9 cellular contexts compared by ENCODE assay signal in genomic region chr22:19577422-19577966, GRCh38. TPM values are rescaled to one million over a fixed set of nuclear protein-coding genes. Genes with fewer than 3 reads are reported as not detected.
A peak's percentile ranks its signal among the peaks of the same experiment; 100 is the strongest.
DNase-seq lines count a peak whose midpoint lies in the region; ATAC-seq, FAIRE-seq and TF ChIP-seq lines count a peak whose summit lies in the region.
"Had no signal": no experiment of that assay in that cellular context is flagged by ENCODE, and none has a peak within 500 bp of the region (broad histone marks: within the 10 kb centered on the region; RNA-seq: fewer than 3 reads in every experiment).

No MANE protein-coding gene starts in this region.

- H3K27me3 Mint-ChIP-seq in activated T-helper 2 cell treated with anti-CD3 and anti-CD28 coated beads, Interferon-gamma antibody, Interleukin-2, Interleukin-4, amounts not matched to agents 10 μg/mL and 5 μg/mL and 100 μg/mL, durations not matched to agents 14 hours and 24 hours and 36 hours (ENCODE audit: low read depth), result no peaks in the 10 kb centered on the region

- peaks cover 4 to 46% (median 36%) of the 10 kb centered on the region in 9 donors for H3K4me1 ChIP-seq in heart right ventricle
- H3K4me1 ChIP-seq in left lung, result peaks cover 0 to 37% of the 10 kb centered on the region in 2 donors

- no peaks in the 10 kb centered on the region for H3K9me3 Mint-ChIP-seq in activated T-helper 2 cell treated with anti-CD3 and anti-CD28 coated beads, Interferon-gamma antibody, Interleukin-2, Interleukin-4, amounts not matched to agents 10 μg/mL and 5 μg/mL and 100 μg/mL, durations not matched to agents 14 hours and 24 hours and 36 hours

- no peaks in the 10 kb centered on the region for H3K9me3 ChIP-seq in heart right ventricle
- no peaks in the 10 kb centered on the region for H3K9me3 ChIP-seq in left lung

- H3K27ac ChIP-seq in heart right ventricle (peak overlapping the region in 9 of 10 donors; percentile 51 to 81 (median 69)), left lung (peak overlapping the region; percentile 44 to 67)

- H3K27me3 ChIP-seq in heart right ventricle (peaks cover 0 to 20% (median 0%) of the 10 kb centered on the region in 7 donors), left lung (no peaks in the 10 kb centered on the region)

- no peak for ATAC-seq in heart right ventricle
- no peak for ATAC-seq in left cardiac atrium
- no peak for ATAC-seq in left lung
- ATAC-seq in HG03175 (IDR thresholded peaks at IDR 0.05; ENCODE audit: unreplicated experiment), result no peak

- 55 to 70% methylated on average over 10 of the region's 10 CpGs for WGBS in heart right ventricle, 2 donors

- intact Hi-C loops in heart right ventricle (cut with DNase I), result loop anchor here in 5 of 10 donors (5.0 to 10.0 kb wide), 5 partner anchors 40 to 55 kb away; partner anchors contain the start of gene CLDN5 (in 3 of the 5)
- intact Hi-C loops in left cardiac atrium (cut with DNase I), result loop anchor here in 1 of 2 donors (10.0 kb wide), 1 partner anchor 53 kb away; the partner anchor contains the start of gene CLDN5
- intact Hi-C loops in activated T-helper 2 cell treated with anti-CD3 and anti-CD28 coated beads, Interferon-gamma antibody, Interleukin-2, Interleukin-4, amounts not matched to agents 10 μg/mL and 5 μg/mL and 100 μg/mL, durations not matched to agents 14 hours and 24 hours and 36 hours (cut with micrococcal nuclease), result loop anchor here (5.0 kb wide), 1 partner anchor 100 kb away; the partner anchor contains the start of genes CDC45 and UFD1
- intact Hi-C loops in left lung (cut with DNase I), result no loop called here

- TF ChIP-seq CTCF in heart right ventricle (IDR thresholded peaks at IDR 0.05) (no peak), left lung (IDR thresholded peaks at IDR 0.05) (no peak)

- peak overlapping the region; percentile 65 for H3K4me3 Mint-ChIP-seq in activated T-helper 2 cell treated with anti-CD3 and anti-CD28 coated beads, Interferon-gamma antibody, Interleukin-2, Interleukin-4, amounts not matched to agents 10 μg/mL and 5 μg/mL and 100 μg/mL, durations not matched to agents 14 hours and 24 hours and 36 hours (ENCODE audit: low read depth)

- no peak for DNase-seq in heart right ventricle
- no peak for DNase-seq in left cardiac atrium
- DNase-seq in activated T-helper 2 cell treated with anti-CD3 and anti-CD28 coated beads, Interferon-gamma antibody, Interleukin-2, Interleukin-4, amounts not matched to agents 10 μg/mL and 5 μg/mL and 100 μg/mL, durations not matched to agents 14 hours and 24 hours and 36 hours (ENCODE audit: low spot score), result no peak
- no peak for DNase-seq in left lung
- no peak for DNase-seq in urothelium cell line (ENCODE audit: low spot score)
- no peak for DNase-seq in NCI-H1417 (lab: John Stamatoyannopoulos, UW)
- no peak for DNase-seq in NCI-H1930 (lab: John Stamatoyannopoulos, UW)

- H3K36me3 ChIP-seq in heart right ventricle, result no peaks in the 10 kb centered on the region
- H3K36me3 ChIP-seq in left lung, result no peaks in the 10 kb centered on the region

- peak overlapping the region; percentile 94 for H3K27ac Mint-ChIP-seq in activated T-helper 2 cell treated with anti-CD3 and anti-CD28 coated beads, Interferon-gamma antibody, Interleukin-2, Interleukin-4, amounts not matched to agents 10 μg/mL and 5 μg/mL and 100 μg/mL, durations not matched to agents 14 hours and 24 hours and 36 hours

- peak; percentile 66 for FAIRE-seq in urothelium cell line (lab: Jason Lieb, UNC)
- FAIRE-seq: TTC549 had no signal

- no peaks in the 10 kb centered on the region for H3K36me3 Mint-ChIP-seq in activated T-helper 2 cell treated with anti-CD3 and anti-CD28 coated beads, Interferon-gamma antibody, Interleukin-2, Interleukin-4, amounts not matched to agents 10 μg/mL and 5 μg/mL and 100 μg/mL, durations not matched to agents 14 hours and 24 hours and 36 hours (ENCODE audit: low read depth)

- H3K4me3 ChIP-seq in heart right ventricle, result no peak overlapping the region
- H3K4me3 ChIP-seq in left lung, result no peak overlapping the region

- peaks cover 44% of the 10 kb centered on the region for H3K4me1 Mint-ChIP-seq in activated T-helper 2 cell treated with anti-CD3 and anti-CD28 coated beads, Interferon-gamma antibody, Interleukin-2, Interleukin-4, amounts not matched to agents 10 μg/mL and 5 μg/mL and 100 μg/mL, durations not matched to agents 14 hours and 24 hours and 36 hours (ENCODE audit: low read depth)

RNA-seq across cellular contexts. Expression of gene CLDN5, which starts 53.3 kb away (rescaled TPM):
- total RNA-seq in heart right ventricle, result 10 to 100 TPM; 19.8 to 72.7 (median 35.6) TPM
- 100 to 1,000 TPM in 1 of 2 donors, 10 to 100 TPM in 1; 77.3 to 102 TPM for polyA plus RNA-seq in heart right ventricle
- 10 to 100 TPM; 23.3 to 42.1 TPM for total RNA-seq in left cardiac atrium
- total RNA-seq in activated T-helper 2 cell treated with anti-CD3 and anti-CD28 coated beads, Interferon-gamma antibody, Interleukin-2, Interleukin-4, amounts not matched to agents 10 μg/mL and 5 μg/mL and 100 μg/mL, durations not matched to agents 14 hours and 24 hours and 36 hours, result 1.2 and 1.5 TPM in 2 replicates
- total RNA-seq in left lung, result 10 to 100 TPM; 86.9 to 89.7 TPM
